In genomic region chr11:2655320-2655719, GRCh38 we compare ENCODE assay signal across 1 cellular context.
TF ChIP-seq lines count a peak whose summit lies in the region.

No MANE protein-coding gene starts in this region.

TF ChIP-seq in HepG2, 621 proteins besides CTCF, POLR2A, EP300 and RAD21 (continued from another document):
- TF ChIP-seq HNF1A (IDR thresholded peaks at IDR 0.05; ENCODE audit: low read depth) (no peak), HNF1A (CRISPR knock-in tag; IDR thresholded peaks at IDR 0.05; ENCODE audit: borderline replicate concordance) (peak; percentile 25; the same call in 1 of the 2 replicates), NKX3-1 (CRISPR knock-in tag; IDR thresholded peaks at IDR 0.05) (no peak)
